Comparison of ENCODE assay signal across 27 cellular contexts in genomic region chr1:38173848-38174247, GRCh38.
DNase-seq lines count a peak whose midpoint lies in the region; ATAC-seq and TF ChIP-seq lines count a peak whose summit lies in the region.
"Had no signal": no experiment of that assay in that cellular context is flagged by ENCODE, and none has a peak within 500 bp of the region (broad histone marks: within the 10 kb centered on the region; RNA-seq: fewer than 3 reads in every experiment).

No MANE protein-coding gene starts in this region.

- ATAC-seq in GM18861 (IDR thresholded peaks at IDR 0.05; ENCODE audit: unreplicated experiment), result peak; percentile 15
- ATAC-seq in HG03175 (IDR thresholded peaks at IDR 0.05; ENCODE audit: unreplicated experiment), result peak; percentile 41
- no peak for ATAC-seq in activated CD8-positive, alpha-beta memory T cell treated with anti-CD3 and anti-CD28 coated beads, Interleukin-2, amount 10 ng/mL, durations not matched to agents 7 days and 5 days
- ATAC-seq in left ventricle myocardium superior, result no peak
- ATAC-seq in stimulated activated naive CD8-positive, alpha-beta T cell treated with anti-CD3 and anti-CD28 coated beads, Interleukin-15, Interleukin-2, amounts not matched to agents 100 U/mL and 50 U/mL, for 24 hours, result no peak
- ATAC-seq: activated CD4-positive, alpha-beta T cell treated with anti-CD3 and anti-CD28 coated beads for 36 hours; HCT116; left cardiac atrium; T-helper 17 cell had no signal

- peaks cover 80% of the 10 kb centered on the region for H3K4me1 ChIP-seq in OCI-LY3 (ENCODE audit: low read length)
- H3K4me1 ChIP-seq: parathyroid adenoma had no signal

- no peaks in the 10 kb centered on the region for H4K20me1 ChIP-seq in OCI-LY3 (ENCODE audit: insufficient read depth, low read length)

- no peaks in the 10 kb centered on the region for H3K79me2 ChIP-seq in OCI-LY3 (ENCODE audit: low read length)
- H3K79me2 ChIP-seq: hepatocyte, parathyroid adenoma had no signal

- H3K4me3 ChIP-seq in OCI-LY3 (ENCODE audit: low read length), result peak overlapping the region; percentile 66
- H3K4me3 ChIP-seq: hepatocyte had no signal

- peak overlapping the region; percentile 99 for H3K27ac ChIP-seq in OCI-LY3 (ENCODE audit: low read length)
- H3K27ac ChIP-seq: hepatocyte, parathyroid adenoma had no signal

- no peak overlapping the region for H3K27ac Mint-ChIP-seq in activated CD8-positive, alpha-beta memory T cell treated with anti-CD3 and anti-CD28 coated beads, Interleukin-2, amount 10 ng/mL, durations not matched to agents 7 days and 5 days
- H3K27ac Mint-ChIP-seq: activated CD4-positive, alpha-beta T cell treated with anti-CD3 and anti-CD28 coated beads for 36 hours; T-helper 17 cell had no signal

- H3K9me3 Mint-ChIP-seq in activated CD8-positive, alpha-beta memory T cell treated with anti-CD3 and anti-CD28 coated beads, Interleukin-2, amount 10 ng/mL, durations not matched to agents 7 days and 5 days (ENCODE audit: low read depth), result no peaks in the 10 kb centered on the region

- peak overlapping the region; percentile 94 for H3K9ac ChIP-seq in OCI-LY3 (ENCODE audit: low read length)
- H3K9ac ChIP-seq: parathyroid adenoma, SK-N-SH had no signal

- no peaks in the 10 kb centered on the region for H3K27me3 ChIP-seq in OCI-LY3 (ENCODE audit: low read depth, low read length)
- H3K27me3 ChIP-seq: hepatocyte had no signal

- no peak for TF ChIP-seq CTCF in OCI-LY3 (IDR thresholded peaks at IDR 0.05; ENCODE audit: low read depth, low read length)

- H2AFZ ChIP-seq in OCI-LY3 (ENCODE audit: low read depth, low read length), result no peak overlapping the region
- H2AFZ ChIP-seq: hepatocyte, parathyroid adenoma had no signal

- peaks cover 6% of the 10 kb centered on the region for H3K36me3 ChIP-seq in OCI-LY3 (replicated peaks; ENCODE audit: low read depth, low read length)

- H3K4me3 Mint-ChIP-seq in activated CD8-positive, alpha-beta memory T cell treated with anti-CD3 and anti-CD28 coated beads, Interleukin-2, amount 10 ng/mL, durations not matched to agents 7 days and 5 days, result no peak overlapping the region
- H3K4me3 Mint-ChIP-seq: activated CD4-positive, alpha-beta T cell treated with anti-CD3 and anti-CD28 coated beads for 36 hours; T-helper 17 cell had no signal

- DNase-seq in CD1c-positive myeloid dendritic cell (ENCODE audit: extremely low spot score) (peak; percentile 2), ecto neural progenitor cell (ENCODE audit: low spot score) (no peak), left ventricle myocardium superior (no peak)
- DNase-seq in activated CD8-positive, alpha-beta memory T cell treated with anti-CD3 and anti-CD28 coated beads, Interleukin-2, amount 10 ng/mL, durations not matched to agents 7 days and 5 days, result no peak
- DNase-seq in stimulated activated naive CD8-positive, alpha-beta T cell treated with anti-CD3 and anti-CD28 coated beads, Interleukin-15, Interleukin-2, amounts not matched to agents 100 U/mL and 50 U/mL, for 24 hours, result no peak
- DNase-seq: activated CD4-positive, alpha-beta T cell treated with anti-CD3 and anti-CD28 coated beads for 36 hours; activated CD8-positive, alpha-beta memory T cell treated with anti-CD3 and anti-CD28 coated beads for 24 hours; activated gamma-delta T cell; activated T-cell treated with anti-CD3 and anti-CD28 coated beads, Interleukin-2, amount 50 U/mL, for 1 hour; dermis blood vessel endothelial cell; DMS153; IMR-90; left cardiac atrium; mammary epithelial cell; NCI-H2081 treated with DMSO at 0.1 percent for 48 hours; NCI-H226; OCI-M1; SK-N-SH; small intestine; T-helper 17 cell; trophoblast cell had no signal

- H3K4me1 Mint-ChIP-seq in activated CD8-positive, alpha-beta memory T cell treated with anti-CD3 and anti-CD28 coated beads, Interleukin-2, amount 10 ng/mL, durations not matched to agents 7 days and 5 days, result no peaks in the 10 kb centered on the region
- H3K4me1 Mint-ChIP-seq: activated CD4-positive, alpha-beta T cell treated with anti-CD3 and anti-CD28 coated beads for 36 hours; T-helper 17 cell had no signal

- CTCF ChIA-PET in activated CD8-positive, alpha-beta memory T cell treated with anti-CD3 and anti-CD28 coated beads, Interleukin-2, amount 10 ng/mL, durations not matched to agents 7 days and 5 days (lab: Charles Lee), result no interaction called here

- intact Hi-C loops in left ventricle myocardium superior (cut with micrococcal nuclease), result no loop called here

- H3K36me3 Mint-ChIP-seq in activated CD8-positive, alpha-beta memory T cell treated with anti-CD3 and anti-CD28 coated beads, Interleukin-2, amount 10 ng/mL, durations not matched to agents 7 days and 5 days, result no peaks in the 10 kb centered on the region

- peak overlapping the region; percentile 92 for H3K4me2 ChIP-seq in OCI-LY3 (ENCODE audit: low read length)
- H3K4me2 ChIP-seq: hepatocyte, SK-N-SH had no signal

- peaks cover 2% of the 10 kb centered on the region for H3K27me3 Mint-ChIP-seq in activated CD8-positive, alpha-beta memory T cell treated with anti-CD3 and anti-CD28 coated beads, Interleukin-2, amount 10 ng/mL, durations not matched to agents 7 days and 5 days

- H3K9me3 ChIP-seq in OCI-LY3 (ENCODE audit: insufficient read depth, low read length), result no peaks in the 10 kb centered on the region
- H3K9me3 ChIP-seq: SK-N-SH had no signal

Comparison
In these comparisons a context has a peak if more than half of its experiments do, and no peak if none do; other contexts are left out.
1. ATAC-seq: peak in GM18861 (single experiment) and HG03175 (single experiment); none in activated CD8-positive, alpha-beta memory T cell treated with anti-CD3 and anti-CD28 coated beads, Interleukin-2, amount 10 ng/mL, durations not matched to agents 7 days and 5 days (single experiment), left ventricle myocardium superior (single experiment) and stimulated activated naive CD8-positive, alpha-beta T cell treated with anti-CD3 and anti-CD28 coated beads, Interleukin-15, Interleukin-2, amounts not matched to agents 100 U/mL and 50 U/mL, for 24 hours (single experiment).